ENCODE assay signal across 1 cellular context in the genomic region with DNA sequence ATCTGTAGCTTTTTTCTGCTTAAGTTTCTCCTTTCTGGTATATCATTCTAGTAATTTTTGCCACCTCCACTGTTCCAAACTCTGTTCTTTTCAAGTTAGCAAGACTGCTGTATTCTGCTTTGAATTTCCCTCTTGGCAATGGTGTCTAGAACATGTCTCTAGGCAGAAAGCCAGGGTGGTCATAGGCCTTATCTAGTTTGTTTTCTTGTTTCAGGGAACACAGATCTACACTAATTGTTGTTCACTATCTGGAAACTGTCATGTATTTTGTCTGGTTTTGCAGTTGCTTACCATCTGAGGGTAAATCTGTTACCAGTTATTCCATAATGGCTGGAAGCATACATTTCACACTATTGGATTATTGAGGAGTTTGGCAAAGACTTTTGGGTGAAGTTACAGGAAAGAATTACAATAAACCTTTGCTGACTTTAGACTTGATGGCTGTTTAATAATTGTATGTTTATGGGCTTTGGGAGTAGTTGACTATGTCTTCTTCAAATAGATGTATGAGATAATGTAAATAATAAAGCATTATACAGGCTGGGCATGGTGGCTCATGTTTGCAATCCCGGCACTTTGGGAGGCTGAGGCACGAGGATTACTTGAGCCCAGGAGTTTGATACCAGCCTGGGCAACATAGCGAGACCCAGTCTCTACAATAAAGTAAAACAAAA.
TF ChIP-seq lines count a peak whose summit lies in the region.

No MANE protein-coding gene starts in this region.

TF ChIP-seq in K562, 482 proteins besides CTCF, POLR2A, EP300 and RAD21:
- no peak for TF ChIP-seq ZKSCAN8 (CRISPR knock-in tag; IDR thresholded peaks at IDR 0.05)
- no peak for TF ChIP-seq ZNF586 (CRISPR knock-in tag; conservative IDR thresholded peaks at IDR 0.05)
- no peak for TF ChIP-seq RUNX1 (IDR thresholded peaks at IDR 0.05; ENCODE audit: low read depth)
- TF ChIP-seq U2AF2 (optimal IDR thresholded peaks at IDR 0.05; ENCODE audit: low read depth, low read length) = no peak
- no peak for TF ChIP-seq L3MBTL2 (IDR thresholded peaks at IDR 0.05)
- TF ChIP-seq HMG20B (CRISPR knock-in tag; IDR thresholded peaks at IDR 0.05) = no peak
